ENCODE assay signal across 19 cellular contexts in the genomic region with DNA sequence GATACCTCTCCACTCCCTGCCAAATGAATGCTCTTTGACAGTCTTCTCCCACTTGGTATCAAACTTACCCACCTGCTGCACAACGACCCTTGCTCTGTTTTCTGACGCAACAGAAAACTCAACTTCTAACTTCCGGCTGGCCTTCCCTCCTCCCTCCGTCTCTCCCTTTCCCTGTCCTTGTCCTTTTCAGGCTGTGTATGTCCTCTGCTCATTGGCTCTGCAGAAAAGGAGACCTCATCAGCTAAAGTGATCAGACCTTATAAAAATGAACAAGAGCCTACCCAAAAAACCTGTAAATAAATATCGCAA. TPM values are rescaled to one million over a fixed set of nuclear protein-coding genes. Genes with fewer than 3 reads are reported as not detected.
A peak's percentile ranks its signal among the peaks of the same experiment; 100 is the strongest.
DNase-seq lines count a peak whose midpoint lies in the region; ATAC-seq and TF ChIP-seq lines count a peak whose summit lies in the region.
"Had no signal": no experiment of that assay in that cellular context is flagged by ENCODE, and none has a peak within 500 bp of the region (broad histone marks: within the 10 kb centered on the region; RNA-seq: fewer than 3 reads in every experiment).

No MANE protein-coding gene starts in this region.

- DNase-seq in Panc1 (ENCODE audit: low read depth, low spot score) (no peak), neural progenitor cell (ENCODE audit: low spot score) (no peak), transverse colon (no peak), NCI-H748 treated with DMSO at 0.1 percent for 48 hours (lab: John Stamatoyannopoulos, UW) (no peak), amygdala (lab: John Stamatoyannopoulos, UW) (no peak), left lung (no peak)
- DNase-seq: activated CD4-positive, alpha-beta T cell treated with anti-CD3 and anti-CD28 coated beads, Interleukin-2, amount 50 U/mL, for 4 hours; activated T-cell treated with anti-CD3 and anti-CD28 coated beads, Interleukin-2, amount 50 U/mL, for 24 hours; BE2C; central memory CD4-positive, alpha-beta T cell; DMS79; foreskin melanocyte; mammary epithelial cell; NCI-H146; NCI-H345; SIG-M5; stimulated activated naive B cell treated with anti-CD40 and anti-IgM and Interleukin-4, amounts not matched to agents 10 μg/mL and 1 μg/mL and 100 μg/mL, for 72 hours had no signal

- H3F3A ChIP-seq in neural progenitor cell (ENCODE audit: low read depth) = peaks cover 11% of the 10 kb centered on the region

- H3K4me3 ChIP-seq in Panc1 (ENCODE audit: low read depth in 2 of 2, low read length in 2 of 2) (no peak overlapping the region), esophagus (ENCODE audit: low read depth in 1 of 2, low read length in 2 of 2) (no peak overlapping the region), neural progenitor cell (no peak overlapping the region), transverse colon (no peak overlapping the region), left lung (no peak overlapping the region)

- no peaks in the 10 kb centered on the region for H4K20me1 ChIP-seq in neural progenitor cell (ENCODE audit: low read depth)

- no peak overlapping the region for H3K27ac Mint-ChIP-seq in neural progenitor cell
- H3K27ac Mint-ChIP-seq: activated T-cell treated with anti-CD3 and anti-CD28 coated beads, Interleukin-2, amount 50 U/mL, for 24 hours; stimulated activated naive B cell treated with anti-CD40 and anti-IgM and Interleukin-4, amounts not matched to agents 10 μg/mL and 1 μg/mL and 100 μg/mL, for 72 hours had no signal

- H3K9ac ChIP-seq in neural progenitor cell = no peak overlapping the region

- ATAC-seq in Panc1 = no peak
- no peak for ATAC-seq in left lung
- ATAC-seq: activated naive CD4-positive, alpha-beta T cell treated with anti-CD3 and anti-CD28 coated beads, Interleukin-2, amount 50 U/mL, for 72 hours; stimulated activated naive B cell treated with anti-CD40 and anti-IgM and Interleukin-4, amounts not matched to agents 10 μg/mL and 1 μg/mL and 100 μg/mL, for 72 hours had no signal

- H3K79me2 ChIP-seq in neural progenitor cell (ENCODE audit: low read depth) = no peaks in the 10 kb centered on the region

- POLR2A ChIA-PET in Panc1 (lab: Charles Lee) = interaction anchor here (0.6 kb wide), 1 partner anchor 33 kb away, joined by 10 read pairs; no protein-coding TSS in a partner anchor

- no peak for TF ChIP-seq CTCF in Panc1 (IDR thresholded peaks at IDR 0.05)
- no peak for TF ChIP-seq CTCF in neural progenitor cell (IDR thresholded peaks at IDR 0.05)
- no peak for TF ChIP-seq CTCF in transverse colon (IDR thresholded peaks at IDR 0.05)
- no peak for TF ChIP-seq CTCF in left lung (IDR thresholded peaks at IDR 0.05)

- peaks cover 23% of the 10 kb centered on the region for H3K4me1 Mint-ChIP-seq in neural progenitor cell

- TF ChIP-seq EP300 in transverse colon (IDR thresholded peaks at IDR 0.05; ENCODE audit: low read depth) = no peak

- no peak overlapping the region for H2AFZ ChIP-seq in neural progenitor cell (replicated peaks)

- H3K36me3 ChIP-seq in Panc1 (ENCODE audit: control insufficient read depth, insufficient read depth, low read length) = no peaks in the 10 kb centered on the region
- H3K36me3 ChIP-seq in esophagus (ENCODE audit: control insufficient read depth in 2 of 2, insufficient read depth in 2 of 2, low read length in 1 of 2) = peaks cover 3 to 7% of the 10 kb centered on the region in 2 donors
- H3K36me3 ChIP-seq in neural progenitor cell = no peaks in the 10 kb centered on the region
- peaks cover 0 to 7% (median 0%) of the 10 kb centered on the region in 4 donors for H3K36me3 ChIP-seq in transverse colon
- H3K36me3 ChIP-seq in left lung = peaks cover 0 to 26% of the 10 kb centered on the region in 2 donors
- H3K36me3 ChIP-seq: BE2C had no signal

- H3K27me3 ChIP-seq in Panc1 (ENCODE audit: control insufficient read depth, insufficient read depth, low read length) (no peaks in the 10 kb centered on the region), esophagus (ENCODE audit: control insufficient read depth in 1 of 2, insufficient read depth in 2 of 2, low read length in 2 of 2) (no peaks in the 10 kb centered on the region), neural progenitor cell (no peaks in the 10 kb centered on the region), transverse colon (no peaks in the 10 kb centered on the region), left lung (no peaks in the 10 kb centered on the region)
- H3K27me3 ChIP-seq: BE2C had no signal

- H3K4me1 ChIP-seq in Panc1 (ENCODE audit: control insufficient read depth, insufficient read depth, low read length) (peaks cover 75% of the 10 kb centered on the region), esophagus (ENCODE audit: control insufficient read depth in 2 of 2, insufficient read depth in 2 of 2, low read length in 1 of 2) (peaks cover 4 to 13% of the 10 kb centered on the region in 2 donors), neural progenitor cell (peaks cover 13% of the 10 kb centered on the region), transverse colon (peaks cover 32 to 70% (median 34%) of the 10 kb centered on the region in 4 donors), left lung (peaks cover 27 to 50% of the 10 kb centered on the region in 2 donors)

- TF ChIP-seq POLR2A in transverse colon (IDR thresholded peaks at IDR 0.05) = no peak

- peak overlapping the region; percentile 6 for H3K4me2 ChIP-seq in neural progenitor cell

- H3K36me3 Mint-ChIP-seq in neural progenitor cell = no peaks in the 10 kb centered on the region

- H3K9me3 Mint-ChIP-seq in neural progenitor cell = no peaks in the 10 kb centered on the region
- H3K9me3 Mint-ChIP-seq: activated naive CD4-positive, alpha-beta T cell treated with anti-CD3 and anti-CD28 coated beads, Interleukin-2, amount 50 U/mL, for 72 hours; activated T-cell treated with anti-CD3 and anti-CD28 coated beads, Interleukin-2, amount 50 U/mL, for 24 hours; stimulated activated naive B cell treated with anti-CD40 and anti-IgM and Interleukin-4, amounts not matched to agents 10 μg/mL and 1 μg/mL and 100 μg/mL, for 72 hours had no signal

- CTCF ChIA-PET in Panc1 (lab: Charles Lee) = interaction anchor here (0.6 kb wide), 1 partner anchor 492 kb away, joined by 3 read pairs; no protein-coding TSS in a partner anchor

- intact Hi-C loops in Panc1 (cut with micrococcal nuclease; ENCODE audit: unreplicated experiment) (loop anchor here (5.0 kb wide), 1 partner anchor 111 kb away; a partner anchor contains a TSS), transverse colon (cut with DNase I; ENCODE audit: low total_unique reads) (no loop called here), left lung (cut with DNase I) (no loop called here)

- in situ Hi-C loops in Panc1 (cut with HindIII; ENCODE audit: low pct_unique_long_range_greater_than_20kb, low sequenced_read_pairs) (no loop called here), transverse colon (cut with MboI; ENCODE audit: low pct_ligation_motif_present in 1 of 4, low pct_unique_long_range_greater_than_20kb in 1 of 4, low sequenced_read_pairs in 3 of 4) (loop anchor here in 1 of 4 donors (25.0 kb wide), 1 partner anchor 106 kb away; a partner anchor contains a TSS)

- H3K9me3 ChIP-seq in Panc1 (ENCODE audit: control insufficient read depth, insufficient read depth, low read depth, low read length) = no peaks in the 10 kb centered on the region
- H3K9me3 ChIP-seq in esophagus (ENCODE audit: control insufficient read depth in 2 of 2, insufficient read depth in 1 of 2, low read depth in 1 of 2, low read length in 1 of 2) = no peaks in the 10 kb centered on the region
- no peaks in the 10 kb centered on the region for H3K9me3 ChIP-seq in neural progenitor cell (ENCODE audit: low read depth)
- no peaks in the 10 kb centered on the region for H3K9me3 ChIP-seq in transverse colon
- H3K9me3 ChIP-seq in left lung = no peaks in the 10 kb centered on the region
- H3K9me3 ChIP-seq: BE2C had no signal

- H3K27ac ChIP-seq in Panc1 (ENCODE audit: low read length) (peak overlapping the region; percentile 94), esophagus (ENCODE audit: low read depth in 2 of 2, low read length in 1 of 2) (peak overlapping the region; percentile 71 to 77), neural progenitor cell (no peak overlapping the region), transverse colon (peak overlapping the region; percentile 75 to 80 (median 79)), left lung (no peak overlapping the region)

- no peak overlapping the region for H3K4me3 Mint-ChIP-seq in neural progenitor cell
- H3K4me3 Mint-ChIP-seq: activated T-cell treated with anti-CD3 and anti-CD28 coated beads, Interleukin-2, amount 50 U/mL, for 24 hours; stimulated activated naive B cell treated with anti-CD40 and anti-IgM and Interleukin-4, amounts not matched to agents 10 μg/mL and 1 μg/mL and 100 μg/mL, for 72 hours had no signal

- no TSS peak for BruUV-seq in Panc1 (replicated peaks; lab: Mats Ljungman, UMichigan)

- H3K27me3 Mint-ChIP-seq in neural progenitor cell (ENCODE audit: insufficient read depth, low read depth) = peaks cover 5% of the 10 kb centered on the region
- H3K27me3 Mint-ChIP-seq: activated T-cell treated with anti-CD3 and anti-CD28 coated beads, Interleukin-2, amount 50 U/mL, for 24 hours; stimulated activated naive B cell treated with anti-CD40 and anti-IgM and Interleukin-4, amounts not matched to agents 10 μg/mL and 1 μg/mL and 100 μg/mL, for 72 hours had no signal

- WGBS in esophagus, 2 donors = 52 to 61% methylated on average over 5 of the region's 5 CpGs
- WGBS in transverse colon (ENCODE audit: low coverage in 1 of 2), 2 donors = 49 to 73% methylated on average over 5 of the region's 5 CpGs

RNA-seq across cellular contexts. Expression of a gene that starts 12.2 kb away (rescaled TPM):
- total RNA-seq in Panc1 (2021; ENCODE audit: unreplicated experiment) (43.3 TPM), neural progenitor cell (ENCODE audit: low replicate concordance) (0.59 and 0.60 TPM in 2 replicates), transverse colon (10 to 100 TPM; 33.0 to 57.8 (median 54.5) TPM), left lung (10 to 100 TPM; 25.6 to 26.2 TPM)
- polyA plus RNA-seq in Panc1 (2012; ENCODE audit: insufficient read length) = 27.5 TPM
- polyA plus RNA-seq in esophagus = 10 to 100 TPM; 34.9 to 36.6 TPM

Comparison
In these comparisons a context has a peak if more than half of its experiments do, and no peak if none do; other contexts are left out.
1. H3K27ac ChIP-seq: peak in Panc1 (single experiment), esophagus (2 of 2) and transverse colon (4 of 4); none in neural progenitor cell (single experiment) and left lung (0 of 2).
2. RNA of a gene that starts 12.2 kb away (total RNA-seq): 33.0 to 57.8 TPM in transverse colon, 43.3 TPM in Panc1 (single experiment) and 25.6 to 26.2 TPM in left lung; 0.59 to 0.60 TPM in neural progenitor cell; every median in the first group is over 10 times any median in the second.